27 cellular contexts compared by ENCODE assay signal in the genomic region with DNA sequence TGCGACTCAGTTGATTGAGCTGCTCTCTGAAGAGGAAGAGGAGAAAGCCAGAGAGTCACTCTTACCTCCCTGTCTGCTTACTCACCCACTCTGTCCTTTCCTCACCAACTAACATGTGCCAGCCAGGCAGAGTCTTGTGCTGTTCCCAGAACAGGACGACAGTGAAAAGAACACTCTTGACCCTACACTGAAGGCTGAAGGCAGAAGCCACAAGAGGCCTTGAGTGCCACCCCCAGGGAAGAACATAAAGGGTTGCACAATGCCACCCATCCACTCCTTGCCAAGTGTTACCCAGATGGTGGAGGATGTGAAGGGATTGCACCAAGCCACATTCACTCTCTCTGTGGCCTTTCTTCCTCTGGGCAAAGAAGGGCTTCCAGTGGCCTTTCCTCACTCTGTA. TPM values are rescaled to one million over a fixed set of nuclear protein-coding genes. Genes with fewer than 3 reads are reported as not detected.
"Had no signal": no experiment of that assay in that cellular context is flagged by ENCODE, and none has a peak within 500 bp of the region (broad histone marks: within the 10 kb centered on the region; RNA-seq: fewer than 3 reads in every experiment).

No MANE protein-coding gene starts in this region.

- ATAC-seq: gastrocnemius medialis; mucosa of descending colon; naive thymus-derived CD4-positive, alpha-beta T cell had no signal

- H3K4me3 ChIP-seq: colonic mucosa, gastrocnemius medialis, left ventricle myocardium inferior, mucosa of descending colon, neural progenitor cell, prostate gland, stomach, upper lobe of left lung had no signal

- H3K36me3 ChIP-seq: colonic mucosa had no signal

- H3K4me2 ChIP-seq: neural progenitor cell had no signal

- H3K4me1 ChIP-seq: colonic mucosa, neural progenitor cell, prostate gland had no signal

- H3K27me3 Mint-ChIP-seq: activated B cell treated with CpG ODN at 0.5 μM for 24 hours; activated CD4-positive, alpha-beta memory T cell treated with anti-CD3 and anti-CD28 coated beads for 36 hours; memory B cell; naive thymus-derived CD4-positive, alpha-beta T cell had no signal

- H3K27me3 ChIP-seq: colonic mucosa, gastrocnemius medialis, neural progenitor cell, stomach, upper lobe of left lung had no signal

- H3K9me3 Mint-ChIP-seq: activated B cell treated with CpG ODN at 0.5 μM for 24 hours; activated CD4-positive, alpha-beta memory T cell treated with anti-CD3 and anti-CD28 coated beads for 36 hours; memory B cell; neural progenitor cell had no signal

- H2AFZ ChIP-seq: neural progenitor cell had no signal

- H3K27ac ChIP-seq: colonic mucosa, gastrocnemius medialis, left ventricle myocardium inferior, neural progenitor cell, prostate gland, stomach had no signal

- H3K27ac Mint-ChIP-seq: activated B cell treated with CpG ODN at 0.5 μM for 24 hours; activated CD4-positive, alpha-beta memory T cell treated with anti-CD3 and anti-CD28 coated beads for 36 hours; brain; memory B cell; neural progenitor cell had no signal

- H3K4me3 Mint-ChIP-seq: activated B cell treated with CpG ODN at 0.5 μM for 24 hours; activated CD4-positive, alpha-beta memory T cell treated with anti-CD3 and anti-CD28 coated beads for 36 hours; brain; memory B cell; naive thymus-derived CD4-positive, alpha-beta T cell had no signal

- H3K4me1 Mint-ChIP-seq: activated B cell treated with CpG ODN at 0.5 μM for 24 hours, memory B cell had no signal

- H3K9ac ChIP-seq: neural progenitor cell had no signal

- DNase-seq: activated B cell treated with CpG ODN at 0.5 μM for 24 hours; activated CD4-positive, alpha-beta memory T cell treated with anti-CD3 and anti-CD28 coated beads for 36 hours; activated CD4-positive, alpha-beta T cell treated with anti-CD3 and anti-CD28 coated beads for 4 hours; activated naive CD4-positive, alpha-beta T cell treated with Interleukin-2 at 50 U/mL for 16 hours; activated T-cell treated with anti-CD3 and anti-CD28 coated beads for 4 hours; anterior cingulate cortex; central memory CD4-positive, alpha-beta T cell; colonic mucosa; erythroblast; gastrocnemius medialis; kidney; left ventricle myocardium inferior; mucosa of descending colon; naive thymus-derived CD4-positive, alpha-beta T cell; right cardiac atrium; small intestine; stimulated activated CD4-positive, alpha-beta T cell treated with anti-CD3 and anti-CD28 coated beads, Interleukin-15, amount 100 ng/mL, for 24 hours; stimulated activated CD4-positive, alpha-beta T cell treated with anti-CD3 and anti-CD28 coated beads, Interleukin-2, amount 100 ng/mL, for 48 hours; stomach; T-helper 2 cell had no signal

- H3K9me3 ChIP-seq: colonic mucosa, gastrocnemius medialis, mucosa of descending colon, prostate gland, stomach, upper lobe of left lung had no signal

RNA-seq across cellular contexts. Expression of gene OR6J1, which starts 33.2 kb away (rescaled TPM):
- total RNA-seq: activated B cell treated with CpG ODN at 0.5 μM for 24 hours; activated CD4-positive, alpha-beta memory T cell treated with anti-CD3 and anti-CD28 coated beads for 36 hours; colonic mucosa; gastrocnemius medialis; kidney; left ventricle myocardium inferior; mucosa of descending colon; naive thymus-derived CD4-positive, alpha-beta T cell; osteoblast; prostate gland; right cardiac atrium; stomach; temporal lobe had no signal
- polyA plus RNA-seq: naive thymus-derived CD4-positive, alpha-beta T cell; right cardiac atrium; small intestine; stomach had no signal
